8 cellular contexts compared by ENCODE assay signal in genomic region chr3:51966941-51967383, GRCh38. TPM values are rescaled to one million over a fixed set of nuclear protein-coding genes. Genes with fewer than 3 reads are reported as not detected.
DNase-seq lines count a peak whose midpoint lies in the region; ATAC-seq and TF ChIP-seq lines count a peak whose summit lies in the region.

No MANE protein-coding gene starts in this region.

- H3K79me2 ChIP-seq in SK-N-SH (ENCODE audit: insufficient read depth) = peaks cover 39% of the 10 kb centered on the region

- ATAC-seq in activated T-cell treated with anti-CD3 and anti-CD28 coated beads, Interleukin-2, amount 50 U/mL, for 72 hours (replicated peaks in 1 of 2) = peak; percentile 73 to 77
- ATAC-seq in GM21717 (IDR thresholded peaks at IDR 0.05; ENCODE audit: unreplicated experiment) = no peak

- H3K27ac ChIP-seq in SK-N-SH (ENCODE audit: low read depth in 2 of 2, low read length in 1 of 2) = peak overlapping the region; percentile 35 to 74; a peak in 3 of 4 replicates
- H3K27ac ChIP-seq in rectal smooth muscle tissue (ENCODE audit: low read depth, low read length) = peak overlapping the region; percentile 72

- no peak for TF ChIP-seq CTCF in SK-N-SH (IDR thresholded peaks at IDR 0.05)
- TF ChIP-seq CTCF in fibroblast of villous mesenchyme (IDR thresholded peaks at IDR 0.05; ENCODE audit: insufficient read depth, low read depth, low read length) = no peak

- peaks cover 6% of the 10 kb centered on the region for H3K27me3 Mint-ChIP-seq in activated T-cell treated with anti-CD3 and anti-CD28 coated beads, Interleukin-2, amount 50 U/mL, for 72 hours (ENCODE audit: low read depth)

- H3K27ac Mint-ChIP-seq in activated T-cell treated with anti-CD3 and anti-CD28 coated beads, Interleukin-2, amount 50 U/mL, for 72 hours = peak overlapping the region; percentile 7

- CTCF ChIA-PET in SK-N-SH (lab: Yijun Ruan, JAX) = interaction anchor here (0.7 to 10.7 kb wide), 7 partner anchors 7 to 154 kb away, joined by 3 to 84 read pairs (median 10); partner anchors contain the start of genes ABHD14A, ABHD14B, ACY1 and DUSP7

- peak overlapping the region; percentile 76 to 79 for H3K4me3 ChIP-seq in SK-N-SH (ENCODE audit: low read depth in 2 of 2, low read length in 1 of 2)
- H3K4me3 ChIP-seq in fibroblast of villous mesenchyme (ENCODE audit: low read depth, low read length) = peak overlapping the region; percentile 71
- H3K4me3 ChIP-seq in rectal smooth muscle tissue (ENCODE audit: low read length) = peak overlapping the region; percentile 90

- H3K27me3 ChIP-seq in SK-N-SH (ENCODE audit: insufficient read depth) = no peaks in the 10 kb centered on the region
- H3K27me3 ChIP-seq in rectal smooth muscle tissue (ENCODE audit: control insufficient read depth, insufficient read depth, low read length) = no peaks in the 10 kb centered on the region

- no peaks in the 10 kb centered on the region for H3K9me3 ChIP-seq in SK-N-SH

- 0 out of 2 replicates have a peak, but pooled peaks cover 4% of the 10 kb centered on the region for H4K20me1 ChIP-seq in SK-N-SH (ENCODE audit: insufficient read depth)

- H3K4me1 Mint-ChIP-seq in activated T-cell treated with anti-CD3 and anti-CD28 coated beads, Interleukin-2, amount 50 U/mL, for 72 hours (ENCODE audit: low read depth) = peaks cover 17% of the 10 kb centered on the region

- H3K9ac ChIP-seq in SK-N-SH (peak overlapping the region; percentile 79), rectal smooth muscle tissue (ENCODE audit: low read length) (peak overlapping the region; percentile 84)

- H3K36me3 Mint-ChIP-seq in activated T-cell treated with anti-CD3 and anti-CD28 coated beads, Interleukin-2, amount 50 U/mL, for 72 hours (ENCODE audit: insufficient read depth in 2 of 2) = no peaks in the 10 kb centered on the region

- peaks cover 12% of the 10 kb centered on the region for H3F3A ChIP-seq in SK-N-SH (replicated peaks; ENCODE audit: insufficient read depth)

- H3K36me3 ChIP-seq in SK-N-SH (replicated peaks in 1 of 2; ENCODE audit: control insufficient read depth in 1 of 2, insufficient read depth in 2 of 2, low read length in 1 of 2) = no peaks in the 10 kb centered on the region
- H3K36me3 ChIP-seq in rectal smooth muscle tissue (ENCODE audit: control insufficient read depth, insufficient read depth, low read length) = no peaks in the 10 kb centered on the region

- no peaks in the 10 kb centered on the region for H3K9me3 Mint-ChIP-seq in activated T-cell treated with anti-CD3 and anti-CD28 coated beads, Interleukin-2, amount 50 U/mL, for 72 hours

- H3K4me3 Mint-ChIP-seq in activated T-cell treated with anti-CD3 and anti-CD28 coated beads, Interleukin-2, amount 50 U/mL, for 72 hours = peak overlapping the region; percentile 81 to 83

- H3K9me2 ChIP-seq in SK-N-SH = no peaks in the 10 kb centered on the region

- peak in 1 of 2 donors; percentile 58 for DNase-seq in activated T-cell treated with anti-CD3 and anti-CD28 coated beads, Interleukin-2, amount 50 U/mL, for 72 hours
- DNase-seq in activated T-cell treated with anti-CD3 and anti-CD28 coated beads for 4 hours (no peak), SK-N-SH (peak; percentile 58), fibroblast of villous mesenchyme (ENCODE audit: low read depth) (no peak), Kasumi-1 (lab: John Stamatoyannopoulos, UW) (no peak), AG08396 (ENCODE audit: low spot score) (no peak)

- TF ChIP-seq RAD21 in SK-N-SH (IDR thresholded peaks at IDR 0.05; ENCODE audit: low read length) = no peak

- peaks cover 4 to 67% of the 10 kb centered on the region in 2 experiments; a peak in 2 of 4 replicates for H3K4me1 ChIP-seq in SK-N-SH (ENCODE audit: control insufficient read depth in 1 of 2, insufficient read depth in 2 of 2, low read depth in 1 of 2, low read length in 1 of 2)
- H3K4me1 ChIP-seq in rectal smooth muscle tissue (ENCODE audit: control insufficient read depth, insufficient read depth, low read length) = peaks cover 2% of the 10 kb centered on the region

- H3K4me2 ChIP-seq in SK-N-SH = peak overlapping the region; percentile 99

- H2AFZ ChIP-seq in SK-N-SH (ENCODE audit: low read depth) = peak overlapping the region; percentile 63; the same call in 1 of the 2 replicates

- 17% methylated on average over 5 of the region's 33 CpGs for WGBS in SK-N-SH (ENCODE audit: low lambda C conversion rate)

- POLR2A ChIA-PET in SK-N-SH (lab: Yijun Ruan, JAX) = interaction anchor here (3.9 kb wide), 1 partner anchor 25 kb away, joined by 19 read pairs; the partner anchor contains the start of genes PARP3 and RRP9

- TF ChIP-seq EP300 in SK-N-SH (IDR thresholded peaks at IDR 0.05; ENCODE audit: borderline replicate concordance in 1 of 2, low read depth in 1 of 2, low read length in 1 of 2) = no peak

TF ChIP-seq in SK-N-SH, 30 proteins besides CTCF, POLR2A, EP300 and RAD21:
- no peak for TF ChIP-seq ELF1 (IDR thresholded peaks at IDR 0.05)

RNA-seq across cellular contexts. Expression of gene PCBP4, which starts 0.3 kb away (rescaled TPM):
- 10 to 100 TPM; 23.3 to 27.4 TPM for total RNA-seq in activated T-cell treated with anti-CD3 and anti-CD28 coated beads, Interleukin-2, amount 50 U/mL, for 72 hours
- polyA plus RNA-seq in SK-N-SH (2012; rRNA removed) = 97.4 and 118 TPM in 2 replicates
- 43.8 and 61.7 TPM in 2 replicates for polyA plus RNA-seq in SK-N-SH (2012; cell fraction: cytosol; rRNA removed)
- polyA plus RNA-seq in SK-N-SH (2012; cell fraction: nucleus; rRNA removed) = 499 and 538 TPM in 2 replicates
- 29.4 and 42.2 TPM in 2 replicates for total RNA-seq in fibroblast of villous mesenchyme

RNA-seq across cellular contexts. Expression of gene ABHD14B, which starts 6.9 kb away (rescaled TPM):
- 10 to 100 TPM; 52.5 to 54.6 TPM for total RNA-seq in activated T-cell treated with anti-CD3 and anti-CD28 coated beads, Interleukin-2, amount 50 U/mL, for 72 hours
- 64.1 and 88.3 TPM in 2 replicates for polyA plus RNA-seq in SK-N-SH (2012; rRNA removed)
- polyA plus RNA-seq in SK-N-SH (2012; cell fraction: cytosol; rRNA removed) = 45.6 and 58.3 TPM in 2 replicates
- polyA plus RNA-seq in SK-N-SH (2012; cell fraction: nucleus; rRNA removed) = 45.8 and 64.4 TPM in 2 replicates
- 18.0 and 19.9 TPM in 2 replicates for total RNA-seq in fibroblast of villous mesenchyme

RNA-seq across cellular contexts. Expression of gene ABHD14A, which starts 7.9 kb away (rescaled TPM):
- 1 to 10 TPM; 6.6 to 8.9 TPM for total RNA-seq in activated T-cell treated with anti-CD3 and anti-CD28 coated beads, Interleukin-2, amount 50 U/mL, for 72 hours
- polyA plus RNA-seq in SK-N-SH (2012; rRNA removed) = 22.1 and 31.5 TPM in 2 replicates
- polyA plus RNA-seq in SK-N-SH (2012; cell fraction: cytosol; rRNA removed) = 18.6 and 24.8 TPM in 2 replicates
- 13.5 and 18.1 TPM in 2 replicates for polyA plus RNA-seq in SK-N-SH (2012; cell fraction: nucleus; rRNA removed)
- total RNA-seq in fibroblast of villous mesenchyme = 5.2 and 7.1 TPM in 2 replicates

RNA-seq across cellular contexts. Expression of gene GPR62, which starts 11.8 kb away (rescaled TPM):
- under 1 TPM in 1 of 2 donors, not detected in 1; 0.10 TPM for total RNA-seq in activated T-cell treated with anti-CD3 and anti-CD28 coated beads, Interleukin-2, amount 50 U/mL, for 72 hours
- 0.02 and 0.10 TPM in 2 replicates for polyA plus RNA-seq in SK-N-SH (2012; rRNA removed)
- not detected in 2 replicates for polyA plus RNA-seq in SK-N-SH (2012; cell fraction: cytosol; rRNA removed)
- polyA plus RNA-seq in SK-N-SH (2012; cell fraction: nucleus; rRNA removed) = 0.07 and 0.15 TPM in 2 replicates
- under 0.01 TPM in 1 of 2 replicates, not detected in the other for total RNA-seq in fibroblast of villous mesenchyme

RNA-seq across cellular contexts. Expression of gene ACY1, which starts 16.4 kb away (rescaled TPM):
- 10 to 100 TPM; 30.2 to 42.4 TPM for total RNA-seq in activated T-cell treated with anti-CD3 and anti-CD28 coated beads, Interleukin-2, amount 50 U/mL, for 72 hours
- polyA plus RNA-seq in SK-N-SH (2012; rRNA removed) = 93.0 and 96.2 TPM in 2 replicates
- 44.0 and 62.5 TPM in 2 replicates for polyA plus RNA-seq in SK-N-SH (2012; cell fraction: cytosol; rRNA removed)
- 136 and 173 TPM in 2 replicates for polyA plus RNA-seq in SK-N-SH (2012; cell fraction: nucleus; rRNA removed)
- 23.3 and 37.7 TPM in 2 replicates for total RNA-seq in fibroblast of villous mesenchyme
